Comparison of ENCODE assay signal across 8 cellular contexts in the genomic region with DNA sequence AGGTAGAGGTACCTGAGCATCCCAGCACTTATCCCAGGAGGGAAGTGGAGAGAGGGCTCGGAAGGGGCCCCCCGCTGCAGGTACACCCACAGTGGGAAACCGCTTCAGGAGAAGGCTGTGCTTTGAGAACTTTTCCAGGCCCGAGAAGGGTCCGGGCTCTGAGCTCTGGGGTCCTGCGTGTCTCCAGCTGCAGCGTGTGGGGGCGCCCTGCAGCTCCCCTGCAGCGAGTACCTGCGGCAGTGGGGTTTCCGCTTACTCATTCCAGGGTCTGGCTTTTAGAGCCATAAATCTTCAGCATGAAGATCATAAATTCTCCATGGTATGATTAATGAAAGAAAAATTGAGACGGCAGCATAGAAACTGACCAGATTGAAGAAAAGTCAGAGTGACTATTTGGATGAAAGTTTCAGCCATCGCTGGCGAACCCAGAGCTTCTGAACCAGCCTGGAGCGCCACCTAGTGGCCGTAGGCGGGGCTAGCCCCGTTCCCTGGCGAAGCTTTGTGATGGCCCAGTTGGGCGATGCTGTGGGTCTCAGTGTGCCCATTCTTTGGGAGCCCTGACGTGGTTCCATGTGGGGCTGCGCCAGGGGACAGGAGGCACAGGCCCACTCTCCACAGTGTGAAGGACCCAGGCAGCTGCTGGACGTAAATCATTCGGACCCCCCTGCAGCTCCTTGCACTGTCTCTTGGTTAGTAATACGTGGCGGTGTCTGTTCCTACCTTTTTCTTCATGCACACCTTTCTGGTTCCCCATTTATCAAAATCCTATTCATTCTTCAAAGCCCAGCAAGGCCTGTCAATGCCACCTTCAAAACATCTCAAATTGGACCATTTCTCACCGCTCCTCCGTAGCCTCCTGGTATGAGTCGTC.
DNase-seq lines count a peak whose midpoint lies in the region; ATAC-seq, FAIRE-seq and TF ChIP-seq lines count a peak whose summit lies in the region.

No MANE protein-coding gene starts in this region.

- TF ChIP-seq CTCF in DOHH2 (IDR thresholded peaks at IDR 0.05; ENCODE audit: low read depth, low read length, poor library complexity, severe bottlenecking) (peak; percentile 86), foreskin fibroblast (IDR thresholded peaks at IDR 0.05; ENCODE audit: low read depth, low read length) (peak; percentile 98), omental fat pad (IDR thresholded peaks at IDR 0.05) (peak in 2 of 3 donors; percentile 10 to 73), thoracic aorta (IDR thresholded peaks at IDR 0.05) (peak; percentile 98)

- no peaks in the 10 kb centered on the region for H3K9me3 ChIP-seq in DOHH2 (ENCODE audit: control insufficient read depth, insufficient read depth, low read length)
- no peaks in the 10 kb centered on the region for H3K9me3 ChIP-seq in thoracic aorta

- no peak overlapping the region for H3K27ac ChIP-seq in DOHH2 (ENCODE audit: low read depth, low read length)
- no peak overlapping the region for H3K27ac ChIP-seq in thoracic aorta

- DNase-seq in HTR-8/SVneo (ENCODE audit: insufficient read length, low spot score) (peak; percentile 95), RPMI7951 (ENCODE audit: low read depth) (peak; percentile 50), foreskin fibroblast (peak; percentile 58 to 89), omental fat pad (ENCODE audit: low spot score) (peak; percentile 80), thoracic aorta (ENCODE audit: low spot score) (no peak)
- peak; percentile 46 for DNase-seq in activated T-helper 9 cell treated with anti-CD3 and anti-CD28 coated beads, Interleukin-2, amount 50 U/mL, for 16 hours (ENCODE audit: low read depth)

- no peaks in the 10 kb centered on the region for H3K79me2 ChIP-seq in DOHH2 (ENCODE audit: control insufficient read depth, low read length)

- H3K4me1 ChIP-seq in DOHH2 (ENCODE audit: control insufficient read depth, low read length), result no peaks in the 10 kb centered on the region
- peaks cover 0 to 14% of the 10 kb centered on the region in 2 donors for H3K4me1 ChIP-seq in thoracic aorta (ENCODE audit: control insufficient read depth in 1 of 2, low read depth in 2 of 2)

- peaks cover 3% of the 10 kb centered on the region; the same call in 1 of the 2 replicates for H3K27me3 ChIP-seq in DOHH2 (ENCODE audit: control insufficient read depth, low read length)
- H3K27me3 ChIP-seq in thoracic aorta (replicated peaks; ENCODE audit: insufficient read depth), result no peaks in the 10 kb centered on the region

- peak; percentile 87 for FAIRE-seq in HTR-8/SVneo (lab: Jason Lieb, UNC)

- no peak for ATAC-seq in omental fat pad (ENCODE audit: low FRiP score)
- no peak for ATAC-seq in thoracic aorta (ENCODE audit: insufficient number of reproducible peaks, low FRiP score, low read depth)
- no peak for ATAC-seq in HG03196 (IDR thresholded peaks at IDR 0.05; ENCODE audit: unreplicated experiment)

- H3K4me2 ChIP-seq in DOHH2 (ENCODE audit: low read length), result peak overlapping the region; percentile 35; the same call in 1 of the 2 replicates

- no peaks in the 10 kb centered on the region for H3F3A ChIP-seq in DOHH2 (ENCODE audit: control insufficient read depth, insufficient read depth)

- H4K20me1 ChIP-seq in DOHH2 (ENCODE audit: control insufficient read depth, insufficient read depth, low read depth, low read length), result no peaks in the 10 kb centered on the region

- H3K4me3 ChIP-seq in DOHH2 (ENCODE audit: low read length) (no peak overlapping the region), foreskin fibroblast (ENCODE audit: low read depth in 1 of 2, low read length in 2 of 2) (no peak overlapping the region), thoracic aorta (no peak overlapping the region)

- H3K36me3 ChIP-seq in DOHH2 (ENCODE audit: control insufficient read depth, low read length), result no peaks in the 10 kb centered on the region
- no peaks in the 10 kb centered on the region for H3K36me3 ChIP-seq in thoracic aorta

- H3K9me2 ChIP-seq in DOHH2 (replicated peaks; ENCODE audit: control insufficient read depth, low read length), result no peaks in the 10 kb centered on the region

Comparison
In these comparisons a context has a peak if more than half of its experiments do, and no peak if none do; other contexts are left out.
1. CTCF ChIP-seq: peak in every context shown above with its lines; median percentile 98 in foreskin fibroblast; 98 in thoracic aorta; 86 in DOHH2; 42 in omental fat pad.